Comparison of ENCODE assay signal across 9 cellular contexts in the genomic region with DNA sequence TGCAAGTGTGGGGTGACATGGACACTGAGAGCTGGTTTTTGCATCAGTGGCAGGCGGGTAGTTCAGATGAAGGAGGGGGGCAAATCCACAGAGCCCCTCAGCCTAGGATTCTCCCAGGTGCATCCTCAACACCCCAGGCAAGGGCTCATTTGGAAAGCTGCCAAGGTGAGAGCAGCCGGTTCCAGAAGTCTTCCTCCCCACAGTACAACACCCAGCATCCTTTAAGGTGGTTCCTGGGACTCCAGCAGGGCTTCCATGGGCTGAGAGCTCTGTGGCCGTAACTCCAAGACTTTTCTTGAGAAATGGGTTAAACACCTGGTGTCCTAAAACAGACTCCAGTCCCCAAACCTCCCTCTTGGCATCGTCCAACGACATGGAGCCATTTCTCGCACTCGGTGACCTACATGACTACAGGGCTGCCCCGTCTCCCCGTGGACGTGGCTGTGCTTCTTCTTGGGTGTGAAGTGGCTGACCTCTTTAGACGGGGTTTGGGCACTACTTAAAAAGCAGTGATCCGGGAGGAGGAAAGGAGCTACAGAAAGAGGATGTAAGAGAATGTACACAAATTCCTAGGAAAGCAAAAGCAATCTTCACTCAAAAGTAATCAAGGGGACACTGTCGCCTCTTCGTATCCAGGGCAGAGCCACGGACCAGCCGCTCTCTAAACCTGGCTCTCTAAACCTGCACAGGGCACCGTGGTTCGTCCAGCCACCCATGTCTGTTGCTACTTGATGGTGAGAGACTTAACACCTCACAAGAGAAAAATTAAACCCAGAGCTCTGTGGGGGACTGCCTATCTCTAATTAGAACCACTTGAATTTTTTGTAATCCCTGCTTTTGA. TPM values are rescaled to one million over a fixed set of nuclear protein-coding genes. Genes with fewer than 3 reads are reported as not detected.
DNase-seq lines count a peak whose midpoint lies in the region; FAIRE-seq and TF ChIP-seq lines count a peak whose summit lies in the region.
"Had no signal": no experiment of that assay in that cellular context is flagged by ENCODE, and none has a peak within 500 bp of the region (broad histone marks: within the 10 kb centered on the region; RNA-seq: fewer than 3 reads in every experiment).

No MANE protein-coding gene starts in this region.

- no peaks in the 10 kb centered on the region for H3K9me3 ChIP-seq in MM.1S (replicated peaks; ENCODE audit: insufficient read depth, low read length)
- H3K9me3 ChIP-seq in osteoblast (ENCODE audit: low read depth, low read length) = no peaks in the 10 kb centered on the region
- no peaks in the 10 kb centered on the region for H3K9me3 ChIP-seq in small intestine (ENCODE audit: control insufficient read depth, low read depth)

- WGBS in small intestine, 3 donors = 71 to 87% (median 83%) methylated on average over 18 of the region's 18 CpGs

- H4K20me1 ChIP-seq in MM.1S (ENCODE audit: insufficient read depth, low read length) (peaks cover 6% of the 10 kb centered on the region; the same call in 1 of the 2 replicates), osteoblast (ENCODE audit: insufficient read depth, low read length) (peaks cover 49% of the 10 kb centered on the region)

- H3K9me2 ChIP-seq in MM.1S (replicated peaks; ENCODE audit: insufficient read depth, low read length) = no peaks in the 10 kb centered on the region

- peaks cover 28% of the 10 kb centered on the region for H3F3A ChIP-seq in MM.1S (ENCODE audit: insufficient read depth, low read length)

- H3K4me1 ChIP-seq in MM.1S (ENCODE audit: low read length) (peaks cover 55% of the 10 kb centered on the region), osteoblast (ENCODE audit: insufficient read depth, low read length) (peaks cover 40% of the 10 kb centered on the region), small intestine (ENCODE audit: control insufficient read depth in 2 of 2, insufficient read depth in 1 of 2, low read depth in 1 of 2, low read length in 1 of 2) (peaks cover 2 to 37% of the 10 kb centered on the region in 2 donors)

- TF ChIP-seq CTCF in MM.1S (IDR thresholded peaks at IDR 0.05; ENCODE audit: low read length) = no peak
- TF ChIP-seq CTCF in osteoblast (IDR thresholded peaks at IDR 0.05; ENCODE audit: extremely low read depth, low read depth, low read length) = no peak
- no peak for TF ChIP-seq CTCF in foreskin fibroblast (IDR thresholded peaks at IDR 0.05; ENCODE audit: low read depth, low read length)

- FAIRE-seq in small intestine (lab: Jason Lieb, UNC) = no peak

- H3K4me2 ChIP-seq in MM.1S (ENCODE audit: low read depth, low read length) (no peak overlapping the region), osteoblast (ENCODE audit: insufficient read depth, low read length) (no peak overlapping the region)

- peak overlapping the region; percentile 87; the same call in 1 of the 2 replicates for H3K27ac ChIP-seq in MM.1S (ENCODE audit: low read length)
- H3K27ac ChIP-seq in cingulate gyrus (ENCODE audit: low read depth, low read length) = peak overlapping the region; percentile 44
- peak overlapping the region; percentile 84 for H3K27ac ChIP-seq in osteoblast (ENCODE audit: low read depth, low read length)
- peak overlapping the region in 1 of 2 donors; percentile 25 for H3K27ac ChIP-seq in small intestine (ENCODE audit: low read depth in 1 of 2, low read length in 1 of 2)

- H3K27me3 ChIP-seq in MM.1S (replicated peaks; ENCODE audit: insufficient read depth, low read length) (no peaks in the 10 kb centered on the region), osteoblast (ENCODE audit: insufficient read depth, low read length) (no peaks in the 10 kb centered on the region), small intestine (ENCODE audit: control insufficient read depth in 2 of 2, insufficient read depth in 2 of 2, low read length in 2 of 2) (no peaks in the 10 kb centered on the region)

- H3K4me3 ChIP-seq in MM.1S (ENCODE audit: low read length) (no peak overlapping the region), osteoblast (ENCODE audit: insufficient read depth, low read length) (no peak overlapping the region), foreskin fibroblast (ENCODE audit: low read depth in 1 of 2, low read length in 2 of 2) (no peak overlapping the region), small intestine (ENCODE audit: low read depth in 1 of 2, low read length in 2 of 2) (no peak overlapping the region)
- H3K4me3 ChIP-seq: lung had no signal

- no peak overlapping the region for H2AFZ ChIP-seq in MM.1S (ENCODE audit: low read length)
- no peak overlapping the region for H2AFZ ChIP-seq in osteoblast (ENCODE audit: low read length)

- H3K79me2 ChIP-seq in MM.1S (ENCODE audit: low read length) = peaks cover 91% of the 10 kb centered on the region
- H3K79me2 ChIP-seq in osteoblast (ENCODE audit: insufficient read depth, low read length) = peaks cover 80% of the 10 kb centered on the region

- DNase-seq in NCI-H2029 (lab: John Stamatoyannopoulos, UW) (peak; percentile 10), NCI-H2029 treated with DMSO at 0.1 percent for 48 hours (lab: John Stamatoyannopoulos, UW) (no peak), MM.1S (no peak), osteoblast (ENCODE audit: insufficient read length, low spot score, missing footprints) (peak; percentile 74), foreskin fibroblast (no peak), small intestine (no peak), NCI-H2171 (lab: John Stamatoyannopoulos, UW) (no peak)

- no peak overlapping the region for H3K9ac ChIP-seq in MM.1S (ENCODE audit: low read length)

- no peaks in the 10 kb centered on the region; the same call in 1 of the 2 replicates for H3K36me3 ChIP-seq in MM.1S (replicated peaks; ENCODE audit: insufficient read depth, low read length)
- H3K36me3 ChIP-seq in osteoblast (ENCODE audit: insufficient read depth, low read length) = peaks cover 10% of the 10 kb centered on the region
- H3K36me3 ChIP-seq in small intestine (ENCODE audit: control insufficient read depth in 2 of 2, insufficient read depth in 2 of 2, low read length in 2 of 2) = no peaks in the 10 kb centered on the region

RNA-seq across cellular contexts. Expression of a gene that starts 25.5 kb away (rescaled TPM):
- total RNA-seq in osteoblast = 40.5 and 42.1 TPM in 2 replicates
- polyA plus RNA-seq in small intestine = 10 to 100 TPM; 23.0 to 43.1 (median 33.5) TPM

RNA-seq across cellular contexts. Expression of a gene that starts 38.4 kb away (rescaled TPM):
- total RNA-seq in osteoblast = 10.6 and 18.1 TPM in 2 replicates
- polyA plus RNA-seq in small intestine = 10 to 100 TPM in 2 of 3 donors, 1 to 10 TPM in 1; 8.7 to 22.7 (median 13.2) TPM

RNA-seq across cellular contexts. Expression of a gene that starts 47.7 kb away (rescaled TPM):
- total RNA-seq in osteoblast = 12.3 and 12.7 TPM in 2 replicates
- 1 to 10 TPM; 1.1 to 3.3 (median 2.2) TPM for polyA plus RNA-seq in small intestine

RNA-seq across cellular contexts. Expression of a gene that starts 48.8 kb away (rescaled TPM):
- 235 and 265 TPM in 2 replicates for total RNA-seq in osteoblast
- polyA plus RNA-seq in small intestine = 100 to 1,000 TPM; 428 to 576 (median 523) TPM

Comparison
In these comparisons a context has a peak if more than half of its experiments do, and no peak if none do; other contexts are left out.
1. DNase-seq: peak in NCI-H2029 (single experiment) and osteoblast (single experiment); none in NCI-H2029 treated with DMSO at 0.1 percent for 48 hours (single experiment), MM.1S (single experiment), foreskin fibroblast (0 of 2), small intestine (single experiment) and NCI-H2171 (single experiment).